ENCODE assay signal across 21 cellular contexts in the genomic region with DNA sequence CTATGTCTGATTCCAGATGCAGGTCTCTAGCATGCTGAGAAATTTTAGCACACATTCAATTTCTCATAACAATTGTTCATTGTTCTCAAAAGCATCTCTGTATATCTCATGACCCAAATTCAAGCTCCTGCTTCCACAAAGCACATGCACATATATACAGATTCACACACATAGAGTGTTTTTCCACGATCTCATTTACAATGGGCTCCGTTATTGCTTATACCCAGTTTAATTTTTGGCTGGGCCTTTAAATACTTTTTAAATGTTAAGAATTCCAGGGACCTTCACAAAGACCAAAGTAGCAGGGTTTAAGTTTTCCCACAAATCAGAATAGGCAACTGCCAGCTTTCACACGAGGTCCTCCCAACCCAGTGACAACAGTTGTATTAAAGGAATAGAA.
A peak's percentile ranks its signal among the peaks of the same experiment; 100 is the strongest.
DNase-seq lines count a peak whose midpoint lies in the region; ATAC-seq, FAIRE-seq and TF ChIP-seq lines count a peak whose summit lies in the region.
"Had no signal": no experiment of that assay in that cellular context is flagged by ENCODE, and none has a peak within 500 bp of the region (broad histone marks: within the 10 kb centered on the region; RNA-seq: fewer than 3 reads in every experiment).

No MANE protein-coding gene starts in this region.

- no peak for TF ChIP-seq POLR2A in right lobe of liver (IDR thresholded peaks at IDR 0.05)

- ATAC-seq in GM21367 (IDR thresholded peaks at IDR 0.05; ENCODE audit: unreplicated experiment) (no peak), right lobe of liver (no peak)
- ATAC-seq: activated CD8-positive, alpha-beta T cell treated with anti-CD3 and anti-CD28 coated beads, Interleukin-2, amount 10 ng/mL, durations not matched to agents 7 days and 5 days; CD8-positive, alpha-beta T cell; gastrocnemius medialis; naive thymus-derived CD8-positive, alpha-beta T cell; stimulated activated naive CD8-positive, alpha-beta T cell treated with anti-CD3 and anti-CD28 coated beads, Interleukin-15, amount 100 ng/mL, for 72 hours had no signal

- BruUV-seq in mammary epithelial cell (replicated peaks; lab: Mats Ljungman, UMichigan), result TSS peak; percentile 89

- no peaks in the 10 kb centered on the region for H3K27me3 ChIP-seq in cardiac muscle cell
- no peaks in the 10 kb centered on the region for H3K27me3 ChIP-seq in mammary epithelial cell (ENCODE audit: insufficient read depth, low read length)
- no peaks in the 10 kb centered on the region for H3K27me3 ChIP-seq in keratinocyte (ENCODE audit: control insufficient read depth, extremely low read depth, insufficient read depth, low read length)
- no peaks in the 10 kb centered on the region for H3K27me3 ChIP-seq in right lobe of liver
- H3K27me3 ChIP-seq: gastrocnemius medialis, left lung, tibial nerve had no signal

- dilution Hi-C loops in mammary epithelial cell (cut with HindIII; ENCODE audit: low sequenced_read_pairs) (no loop called here), keratinocyte (cut with MboI; ENCODE audit: extremely low pct_ligation_motif_present, low sequenced_read_pairs) (no loop called here)

- H3K9me3 ChIP-seq in cardiac muscle cell (ENCODE audit: low read depth) (no peaks in the 10 kb centered on the region), mammary epithelial cell (replicated peaks; ENCODE audit: insufficient read depth, low read length) (no peaks in the 10 kb centered on the region), keratinocyte (ENCODE audit: control insufficient read depth, low read depth, low read length) (no peaks in the 10 kb centered on the region), right lobe of liver (no peaks in the 10 kb centered on the region)
- H3K9me3 ChIP-seq: gastrocnemius medialis, left lung, tibial nerve had no signal

- TF ChIP-seq CTCF in cardiac muscle cell (IDR thresholded peaks at IDR 0.05; ENCODE audit: low read depth, low read length) (no peak), mammary epithelial cell (conservative IDR thresholded peaks at IDR 0.05 in 1 of 2, IDR thresholded peaks at IDR 0.05 in 1 of 2; ENCODE audit: extremely low read depth in 1 of 2, insufficient read depth in 1 of 2, low read depth in 1 of 2, low read length in 2 of 2) (no peak), keratinocyte (optimal IDR thresholded peaks at IDR 0.05 in 1 of 3, IDR thresholded peaks at IDR 0.05 in 1 of 3, conservative IDR thresholded peaks at IDR 0.05 in 1 of 3; ENCODE audit: extremely low read depth in 1 of 3, insufficient read depth in 2 of 3, low read length in 3 of 3) (no peak), right lobe of liver (IDR thresholded peaks at IDR 0.05) (no peak)

- in situ Hi-C loops in mammary epithelial cell (cut with MboI; ENCODE audit: low sequenced_read_pairs in 2 of 2), result no loop called here

- H3K9ac ChIP-seq in mammary epithelial cell (ENCODE audit: insufficient read depth, low read length) (no peak overlapping the region), keratinocyte (ENCODE audit: control insufficient read depth, extremely low read depth, insufficient read depth, low read length) (no peak overlapping the region)

- CTCF ChIA-PET in mammary epithelial cell (lab: Charles Lee; ENCODE audit: low non-redundant PET), result interaction anchor here (1.7 kb wide), 1 partner anchor 88 kb away, joined by 6 read pairs; no protein-coding TSS in a partner anchor

- DNase-seq in cardiac muscle cell (ENCODE audit: low read depth in 1 of 2, low spot score in 1 of 2), result no peak
- no peak for DNase-seq in cardiac septum (ENCODE audit: low spot score)
- no peak for DNase-seq in mammary epithelial cell
- no peak for DNase-seq in keratinocyte (ENCODE audit: low read depth, low spot score)
- no peak for DNase-seq in right lobe of liver
- no peak for DNase-seq in NCI-H345 (lab: John Stamatoyannopoulos, UW)
- DNase-seq in iPS-NIHi7 (ENCODE audit: extremely low spot score), result no peak
- DNase-seq: activated CD8-positive, alpha-beta T cell treated with anti-CD3 and anti-CD28 coated beads, Interleukin-2, amount 10 ng/mL, durations not matched to agents 7 days and 5 days; activated effector memory CD4-positive, alpha-beta T cell treated with Interleukin-2 at 50 U/mL for 16 hours; CD8-positive, alpha-beta T cell; effector CD4-positive, alpha-beta T cell; midbrain; naive thymus-derived CD8-positive, alpha-beta T cell; NCI-H1092; NCI-H187; stimulated activated CD8-positive, alpha-beta memory T cell treated with anti-CD3 and anti-CD28 coated beads, Interleukin-4, amount 100 ng/mL, for 48 hours; stimulated activated naive CD8-positive, alpha-beta T cell treated with anti-CD3 and anti-CD28 coated beads, Interleukin-15, amount 100 ng/mL, for 72 hours had no signal

- H3K36me3 ChIP-seq in cardiac muscle cell (no peaks in the 10 kb centered on the region), mammary epithelial cell (ENCODE audit: insufficient read depth, low read length) (no peaks in the 10 kb centered on the region), keratinocyte (ENCODE audit: control insufficient read depth in 2 of 2, extremely low read depth in 1 of 2, insufficient read depth in 2 of 2, low read length in 2 of 2) (no peaks in the 10 kb centered on the region), right lobe of liver (no peaks in the 10 kb centered on the region)
- H3K36me3 ChIP-seq: gastrocnemius medialis, left lung, tibial nerve had no signal

- H3K9me1 ChIP-seq in keratinocyte (ENCODE audit: control insufficient read depth, extremely low read depth, insufficient read depth, low read length), result no peaks in the 10 kb centered on the region

- no peaks in the 10 kb centered on the region for H4K20me1 ChIP-seq in mammary epithelial cell (ENCODE audit: insufficient read depth, low read length)
- no peaks in the 10 kb centered on the region for H4K20me1 ChIP-seq in keratinocyte (ENCODE audit: control insufficient read depth, extremely low read depth, insufficient read depth, low read length)

- H3K4me2 ChIP-seq in mammary epithelial cell (ENCODE audit: insufficient read depth, low read depth, low read length), result peak overlapping the region; percentile 72
- peak overlapping the region; percentile 65 for H3K4me2 ChIP-seq in keratinocyte (ENCODE audit: control insufficient read depth, extremely low read depth, insufficient read depth, low read depth, low read length)

- H2AFZ ChIP-seq in mammary epithelial cell (ENCODE audit: low read depth, low read length) (peak overlapping the region; percentile 81), keratinocyte (ENCODE audit: control insufficient read depth, low read length) (no peak overlapping the region)

- H3K79me2 ChIP-seq in mammary epithelial cell (ENCODE audit: insufficient read depth, low read length) (no peaks in the 10 kb centered on the region), keratinocyte (ENCODE audit: control insufficient read depth, insufficient read depth, low read length) (no peaks in the 10 kb centered on the region)

- 0% methylated on average over 3 of the region's 3 CpGs for WGBS in mammary epithelial cell (ENCODE audit: low coverage, missing lambda C conversion rate)
- WGBS in right lobe of liver (ENCODE audit: insufficient coverage, low coverage, low lambda C conversion rate, missing lambda C conversion rate), result 51% methylated on average over 3 of the region's 3 CpGs

- FAIRE-seq in keratinocyte (lab: Jason Lieb, UNC), result peak; percentile 17

- H3K4me3 ChIP-seq in cardiac muscle cell, result no peak overlapping the region
- no peak overlapping the region for H3K4me3 ChIP-seq in mammary epithelial cell (replicated peaks in 1 of 3; ENCODE audit: insufficient read depth in 1 of 3, low read depth in 2 of 3, low read length in 3 of 3)
- no peak overlapping the region for H3K4me3 ChIP-seq in keratinocyte (ENCODE audit: control insufficient read depth in 2 of 3, extremely low read depth in 1 of 3, insufficient read depth in 2 of 3, low read depth in 1 of 3, low read length in 3 of 3)
- H3K4me3 ChIP-seq in right lobe of liver, result no peak overlapping the region
- H3K4me3 ChIP-seq: gastrocnemius medialis, left lung, tibial nerve had no signal

- intact Hi-C loops in cardiac septum (cut with DNase I), result no loop called here
- intact Hi-C loops in mammary epithelial cell (cut with micrococcal nuclease), result loop anchor here (2.0 to 10.0 kb wide), 3 partner anchors 59 to 421 kb away; no protein-coding TSS in a partner anchor
- intact Hi-C loops in right lobe of liver (cut with DNase I), result no loop called here

- H3K27ac ChIP-seq in cardiac muscle cell, result peak overlapping the region; percentile 76
- peak overlapping the region; percentile 57 for H3K27ac ChIP-seq in mammary epithelial cell (ENCODE audit: insufficient read depth, low read depth, low read length)
- peak overlapping the region; percentile 23 for H3K27ac ChIP-seq in keratinocyte (ENCODE audit: control insufficient read depth, insufficient read depth, low read length)
- H3K27ac ChIP-seq in right lobe of liver, result no peak overlapping the region
- H3K27ac ChIP-seq: gastrocnemius medialis, left lung had no signal

- H3K4me1 ChIP-seq in cardiac muscle cell (ENCODE audit: low read depth) (peaks cover 24% of the 10 kb centered on the region), mammary epithelial cell (ENCODE audit: insufficient read depth, low read length) (peaks cover 21% of the 10 kb centered on the region), keratinocyte (ENCODE audit: control insufficient read depth, extremely low read depth, insufficient read depth, low read length) (peaks cover 17% of the 10 kb centered on the region), right lobe of liver (no peaks in the 10 kb centered on the region)

Comparison
In these comparisons a context has a peak if more than half of its experiments do, and no peak if none do; other contexts are left out.
1. H3K27ac ChIP-seq: peak in cardiac muscle cell (single experiment), mammary epithelial cell (single experiment) and keratinocyte (single experiment); none in right lobe of liver (0 of 3).